Comparison of ENCODE assay signal across 8 cellular contexts in the genomic region with DNA sequence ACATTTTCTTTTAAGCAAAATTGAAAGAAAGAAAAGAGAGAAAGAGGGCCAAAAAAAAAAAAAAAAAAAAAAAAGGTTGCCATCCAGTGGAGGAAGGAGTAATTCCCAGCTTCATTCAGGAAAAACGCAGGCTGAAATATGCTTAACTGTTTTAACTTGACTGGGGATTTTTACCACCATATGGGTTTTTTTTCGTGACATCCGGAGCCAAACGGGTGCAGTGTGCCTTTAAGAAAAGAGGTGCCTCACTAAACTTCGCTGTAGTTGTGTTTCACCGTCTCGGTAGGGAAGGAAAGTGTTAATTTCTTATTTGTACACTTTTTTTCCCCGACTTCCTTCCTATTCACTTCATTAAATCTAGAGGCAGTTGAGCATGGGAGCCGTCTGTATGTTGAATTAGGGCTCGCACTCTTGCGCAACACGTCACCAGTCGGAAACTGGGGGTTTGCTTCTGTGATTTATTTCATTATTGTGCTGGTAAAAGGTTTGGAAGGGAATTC.
A peak's percentile ranks its signal among the peaks of the same experiment; 100 is the strongest.
DNase-seq lines count a peak whose midpoint lies in the region; ATAC-seq lines count a peak whose summit lies in the region.

No MANE protein-coding gene starts in this region.

- H3K4me3 ChIP-seq in HUES48 (ENCODE audit: low read depth, low read length): peak overlapping the region; percentile 54
- peak overlapping the region; percentile 32 for H3K4me3 ChIP-seq in SJSA1
- peak overlapping the region; percentile 77 to 94 (median 83) for H3K4me3 ChIP-seq in skeletal muscle tissue (ENCODE audit: low read length in 3 of 3)

- H3K4me1 ChIP-seq in HUES48 (ENCODE audit: control insufficient read depth, insufficient read depth, low read length) (peaks cover 56% of the 10 kb centered on the region), SJSA1 (replicated peaks) (peaks cover 7% of the 10 kb centered on the region; the same call in 1 of the 2 replicates), skeletal muscle tissue (ENCODE audit: control insufficient read depth in 3 of 3, insufficient read depth in 3 of 3, low read length in 3 of 3) (peaks cover 11 to 24% (median 11%) of the 10 kb centered on the region in 3 donors)

- ATAC-seq in GM21423 (IDR thresholded peaks at IDR 0.05; ENCODE audit: unreplicated experiment): peak; percentile 50

- H3K27me3 ChIP-seq in HUES48 (ENCODE audit: control insufficient read depth, insufficient read depth, low read length): no peaks in the 10 kb centered on the region
- H3K27me3 ChIP-seq in SJSA1 (replicated peaks): no peaks in the 10 kb centered on the region
- H3K27me3 ChIP-seq in skeletal muscle tissue (ENCODE audit: control insufficient read depth in 3 of 3, insufficient read depth in 3 of 3, low read length in 3 of 3): no peaks in the 10 kb centered on the region

- H3K9ac ChIP-seq in HUES48 (ENCODE audit: low read depth, low read length) (peak overlapping the region; percentile 64), skeletal muscle tissue (ENCODE audit: low read depth in 1 of 3, low read length in 3 of 3) (peak overlapping the region; percentile 81 to 93 (median 84))

- DNase-seq in D341Med (ENCODE audit: low spot score): peak; percentile 45
- peak in 1 of 2 experiments; percentile 33 for DNase-seq in SJSA1 (ENCODE audit: low read depth in 1 of 2, low spot score in 2 of 2)
- peak; percentile 31 for DNase-seq in brain pericyte (ENCODE audit: low read depth, low spot score)
- peak; percentile 29 for DNase-seq in iPS-NIHi7 (ENCODE audit: extremely low spot score)
- DNase-seq in NCI-H510A (lab: John Stamatoyannopoulos, UW): no peak

- H3K36me3 ChIP-seq in HUES48 (ENCODE audit: control insufficient read depth, insufficient read depth, low read length) (no peaks in the 10 kb centered on the region), SJSA1 (no peaks in the 10 kb centered on the region), skeletal muscle tissue (ENCODE audit: control insufficient read depth in 3 of 3, insufficient read depth in 3 of 3, low read length in 3 of 3) (peaks cover 3 to 9% (median 7%) of the 10 kb centered on the region in 3 donors)

- H3K9me3 ChIP-seq in HUES48 (ENCODE audit: control insufficient read depth, insufficient read depth, low read length) (no peaks in the 10 kb centered on the region), SJSA1 (replicated peaks) (no peaks in the 10 kb centered on the region), skeletal muscle tissue (ENCODE audit: control insufficient read depth in 3 of 3, low read length in 3 of 3) (no peaks in the 10 kb centered on the region)

- peak overlapping the region; percentile 96 for H3K27ac ChIP-seq in HUES48 (ENCODE audit: low read depth, low read length)
- H3K27ac ChIP-seq in SJSA1: no peak overlapping the region
- H3K27ac ChIP-seq in skeletal muscle tissue (ENCODE audit: low read depth, low read length): peak overlapping the region; percentile 79

Comparison
In these comparisons a context has a peak if more than half of its experiments do, and no peak if none do; other contexts are left out.
1. H3K4me3 ChIP-seq: peak in every context shown above with its lines; median percentile 83 in skeletal muscle tissue; 54 in HUES48; 32 in SJSA1.